In genomic region chr4:29553842-29554241, GRCh38 we compare ENCODE assay signal across 20 cellular contexts.
DNase-seq lines count a peak whose midpoint lies in the region; ATAC-seq and TF ChIP-seq lines count a peak whose summit lies in the region.
"Had no signal": no experiment of that assay in that cellular context is flagged by ENCODE, and none has a peak within 500 bp of the region (broad histone marks: within the 10 kb centered on the region; RNA-seq: fewer than 3 reads in every experiment).

No MANE protein-coding gene starts in this region.

- intact Hi-C loops in MCF 10A (cut with micrococcal nuclease) (no loop called here), breast epithelium (cut with DNase I; ENCODE audit: low total_unique reads) (no loop called here)

- H3K9me3 Mint-ChIP-seq in MCF 10A (ENCODE audit: unreplicated experiment), result no peaks in the 10 kb centered on the region
- peaks cover 16% of the 10 kb centered on the region for H3K9me3 Mint-ChIP-seq in activated T-cell treated with anti-CD3 and anti-CD28 coated beads, Interleukin-2, amount 50 U/mL, for 24 hours

- H3K27me3 Mint-ChIP-seq in MCF 10A (ENCODE audit: insufficient read depth, unreplicated experiment), result no peaks in the 10 kb centered on the region
- H3K27me3 Mint-ChIP-seq in activated T-cell treated with anti-CD3 and anti-CD28 coated beads, Interleukin-2, amount 50 U/mL, for 24 hours, result no peaks in the 10 kb centered on the region
- H3K27me3 Mint-ChIP-seq: activated naive CD8-positive, alpha-beta T cell treated with anti-CD3 and anti-CD28 coated beads for 36 hours; CD4-positive, CD25-positive, alpha-beta regulatory T cell; central memory CD8-positive, alpha-beta T cell; effector memory CD8-positive, alpha-beta T cell had no signal

- no peak for ATAC-seq in HG03280 (IDR thresholded peaks at IDR 0.05; ENCODE audit: unreplicated experiment)
- ATAC-seq: activated CD8-positive, alpha-beta T cell treated with anti-CD3 and anti-CD28 coated beads, Interleukin-2, amount 10 ng/mL, durations not matched to agents 7 days and 5 days; effector memory CD8-positive, alpha-beta T cell; HepG2 had no signal

- DNase-seq in MCF 10A (ENCODE audit: unreplicated experiment) (peak; percentile 94), breast epithelium (ENCODE audit: low spot score in 2 of 2) (no peak), RWPE1 (ENCODE audit: low spot score) (peak; percentile 25), fibroblast of pulmonary artery (ENCODE audit: low read depth) (peak; percentile 16), middle frontal gyrus (ENCODE audit: extremely low spot score, low spot score) (no peak), UCSD-AML1 (lab: John Stamatoyannopoulos, UW; ENCODE audit: unreplicated experiment) (no peak)
- DNase-seq in activated T-cell treated with anti-CD3 and anti-CD28 coated beads, Interleukin-2, amount 50 U/mL, for 24 hours, result no peak
- DNase-seq: activated CD8-positive, alpha-beta T cell treated with anti-CD3 and anti-CD28 coated beads, Interleukin-2, amount 10 ng/mL, durations not matched to agents 7 days and 5 days; activated naive CD8-positive, alpha-beta T cell treated with anti-CD3 and anti-CD28 coated beads for 36 hours; CD4-positive, CD25-positive, alpha-beta regulatory T cell; effector memory CD8-positive, alpha-beta T cell; foreskin fibroblast; left ventricle myocardium inferior; MV-4-11 had no signal

- H3K9me3 ChIP-seq in breast epithelium, result no peaks in the 10 kb centered on the region
- H3K9me3 ChIP-seq: left ventricle myocardium inferior, vagina had no signal

- TF ChIP-seq CTCF in MCF 10A (IDR thresholded peaks at IDR 0.05; ENCODE audit: unreplicated experiment) (no peak), breast epithelium (IDR thresholded peaks at IDR 0.05) (no peak), RWPE1 (conservative IDR thresholded peaks at IDR 0.05; ENCODE audit: low read depth) (no peak), fibroblast of pulmonary artery (IDR thresholded peaks at IDR 0.05; ENCODE audit: low read length, missing control alignments) (no peak)

- no peaks in the 10 kb centered on the region for H3K4me1 ChIP-seq in breast epithelium
- H3K4me1 ChIP-seq: left ventricle myocardium inferior had no signal

- H3K27me3 ChIP-seq in breast epithelium, result no peaks in the 10 kb centered on the region
- H3K27me3 ChIP-seq: vagina had no signal

- no peak overlapping the region for H3K4me3 ChIP-seq in breast epithelium
- H3K4me3 ChIP-seq in fibroblast of pulmonary artery (replicated peaks; ENCODE audit: low read depth, low read length), result no peak overlapping the region
- H3K4me3 ChIP-seq: left ventricle myocardium inferior, vagina had no signal

- H3K4me3 Mint-ChIP-seq in MCF 10A (ENCODE audit: unreplicated experiment), result no peak overlapping the region
- H3K4me3 Mint-ChIP-seq in activated T-cell treated with anti-CD3 and anti-CD28 coated beads, Interleukin-2, amount 50 U/mL, for 24 hours, result no peak overlapping the region
- H3K4me3 Mint-ChIP-seq: activated CD8-positive, alpha-beta T cell treated with anti-CD3 and anti-CD28 coated beads, Interleukin-2, amount 10 ng/mL, durations not matched to agents 7 days and 5 days; activated naive CD8-positive, alpha-beta T cell treated with anti-CD3 and anti-CD28 coated beads for 36 hours; activated T-helper 1 cell treated with anti-CD3 and anti-CD28 coated beads, Interleukin-12 subunit alpha, Interleukin-12 subunit beta, Interleukin-2, Interleukin-4 antibody, amounts not matched to agents 30 ng/mL and 10 ng/mL and 1 ng/mL, durations not matched to agents 14 hours and 24 hours and 36 hours; CD4-positive, CD25-positive, alpha-beta regulatory T cell; central memory CD8-positive, alpha-beta T cell; effector memory CD8-positive, alpha-beta T cell; T-helper 1 cell treated with Interleukin-12 subunit alpha and Interleukin-12 subunit beta and Interleukin-4 antibody, amounts not matched to agents 30 μg/mL and 1 μg/mL, for 36 hours had no signal

- peaks cover 26% of the 10 kb centered on the region for H3K4me1 Mint-ChIP-seq in MCF 10A (ENCODE audit: insufficient read depth, unreplicated experiment)
- no peaks in the 10 kb centered on the region for H3K4me1 Mint-ChIP-seq in activated T-cell treated with anti-CD3 and anti-CD28 coated beads, Interleukin-2, amount 50 U/mL, for 24 hours (ENCODE audit: low read depth)
- H3K4me1 Mint-ChIP-seq: activated naive CD8-positive, alpha-beta T cell treated with anti-CD3 and anti-CD28 coated beads for 36 hours; CD4-positive, CD25-positive, alpha-beta regulatory T cell; central memory CD8-positive, alpha-beta T cell had no signal

- H3K27ac ChIP-seq in breast epithelium (no peak overlapping the region), RWPE1 (no peak overlapping the region)
- H3K27ac ChIP-seq: left ventricle myocardium inferior, vagina had no signal

- H3K36me3 Mint-ChIP-seq in MCF 10A (ENCODE audit: insufficient read depth, unreplicated experiment), result no peaks in the 10 kb centered on the region
- H3K36me3 Mint-ChIP-seq in activated T-cell treated with anti-CD3 and anti-CD28 coated beads, Interleukin-2, amount 50 U/mL, for 24 hours (ENCODE audit: low read depth), result no peaks in the 10 kb centered on the region
- H3K36me3 Mint-ChIP-seq: activated naive CD8-positive, alpha-beta T cell treated with anti-CD3 and anti-CD28 coated beads for 36 hours; CD4-positive, CD25-positive, alpha-beta regulatory T cell had no signal

- POLR2A ChIA-PET in MCF 10A (lab: Yijun Ruan, JAX), result no interaction called here
- POLR2A ChIA-PET in RWPE1 (lab: Yijun Ruan, JAX; ENCODE audit: low non-redundant PET), result no interaction called here

- H3K27ac Mint-ChIP-seq in MCF 10A (ENCODE audit: low read depth, unreplicated experiment), result peak overlapping the region; percentile 8
- H3K27ac Mint-ChIP-seq in activated T-cell treated with anti-CD3 and anti-CD28 coated beads, Interleukin-2, amount 50 U/mL, for 24 hours, result no peak overlapping the region
- H3K27ac Mint-ChIP-seq: activated CD8-positive, alpha-beta T cell treated with anti-CD3 and anti-CD28 coated beads, Interleukin-2, amount 10 ng/mL, durations not matched to agents 7 days and 5 days; activated naive CD8-positive, alpha-beta T cell treated with anti-CD3 and anti-CD28 coated beads for 36 hours; activated T-helper 1 cell treated with anti-CD3 and anti-CD28 coated beads, Interleukin-12 subunit alpha, Interleukin-12 subunit beta, Interleukin-2, Interleukin-4 antibody, amounts not matched to agents 30 ng/mL and 10 ng/mL and 1 ng/mL, durations not matched to agents 14 hours and 24 hours and 36 hours; CD4-positive, CD25-positive, alpha-beta regulatory T cell; effector memory CD8-positive, alpha-beta T cell; T-helper 1 cell treated with Interleukin-12 subunit alpha and Interleukin-12 subunit beta and Interleukin-4 antibody, amounts not matched to agents 30 μg/mL and 1 μg/mL, for 36 hours had no signal

- CTCF ChIA-PET in MCF 10A (lab: Yijun Ruan, JAX), result no interaction called here
- CTCF ChIA-PET in RWPE1 (lab: Yijun Ruan, JAX), result no interaction called here

- H3K36me3 ChIP-seq in breast epithelium, result no peaks in the 10 kb centered on the region
- H3K36me3 ChIP-seq: left ventricle myocardium inferior, vagina had no signal

- no peak for TF ChIP-seq POLR2A in breast epithelium (IDR thresholded peaks at IDR 0.05)

- BruUV-seq in MCF 10A (replicated peaks; lab: Mats Ljungman, UMichigan), result no TSS peak

Comparison
In these comparisons a context has a peak if more than half of its experiments do, and no peak if none do; other contexts are left out.
1. DNase-seq: peak in MCF 10A (single experiment), RWPE1 (single experiment) and fibroblast of pulmonary artery (single experiment); none in breast epithelium (0 of 2), activated T-cell treated with anti-CD3 and anti-CD28 coated beads, Interleukin-2, amount 50 U/mL, for 24 hours (single experiment), middle frontal gyrus (single experiment) and UCSD-AML1 (single experiment).